Comparison of ENCODE assay signal across 32 cellular contexts in genomic region chr15:47861186-47861585, GRCh38.
"Had no signal": no experiment of that assay in that cellular context is flagged by ENCODE, and none has a peak within 500 bp of the region (broad histone marks: within the 10 kb centered on the region; RNA-seq: fewer than 3 reads in every experiment).

No MANE protein-coding gene starts in this region.

- H3K27ac Mint-ChIP-seq: activated CD4-positive, alpha-beta memory T cell treated with anti-CD3 and anti-CD28 coated beads for 36 hours; activated naive CD4-positive, alpha-beta T cell treated with anti-CD3 and anti-CD28 coated beads for 36 hours; activated naive CD4-positive, alpha-beta T cell treated with anti-CD3 and anti-CD28 coated beads, Interleukin-2, amount 50 U/mL, for 72 hours; activated T-helper 1 cell treated with anti-CD3 and anti-CD28 coated beads, Interleukin-12 subunit alpha, Interleukin-12 subunit beta, Interleukin-2, Interleukin-4 antibody, amounts not matched to agents 30 ng/mL and 10 ng/mL and 1 ng/mL, durations not matched to agents 14 hours and 24 hours and 36 hours; T-helper 1 cell treated with Interleukin-12 subunit alpha and Interleukin-12 subunit beta and Interleukin-4 antibody, amounts not matched to agents 30 μg/mL and 1 μg/mL, for 36 hours; T-helper 2 cell treated with Interferon-gamma antibody and Interleukin-4, amounts not matched to agents 5 μg/mL and 100 μg/mL, for 36 hours had no signal

- H3K9ac ChIP-seq: SK-N-SH had no signal

- H3K27ac ChIP-seq: adrenal gland, body of pancreas, Peyer's patch, SJSA1 had no signal

- H3K36me3 Mint-ChIP-seq: activated CD4-positive, alpha-beta memory T cell treated with anti-CD3 and anti-CD28 coated beads for 36 hours; activated naive CD4-positive, alpha-beta T cell treated with anti-CD3 and anti-CD28 coated beads, Interleukin-2, amount 50 U/mL, for 72 hours had no signal

- H3K4me1 ChIP-seq: adrenal gland, Peyer's patch, SJSA1 had no signal

- H3K27me3 ChIP-seq: adrenal gland, body of pancreas, MG63, Peyer's patch, SJSA1 had no signal

- H3K9me3 Mint-ChIP-seq: activated T-helper 1 cell treated with anti-CD3 and anti-CD28 coated beads, Interleukin-12 subunit alpha, Interleukin-12 subunit beta, Interleukin-2, Interleukin-4 antibody, amounts not matched to agents 30 ng/mL and 10 ng/mL and 1 ng/mL, durations not matched to agents 14 hours and 24 hours and 36 hours; T-helper 1 cell treated with Interleukin-12 subunit alpha and Interleukin-12 subunit beta and Interleukin-4 antibody, amounts not matched to agents 30 μg/mL and 1 μg/mL, for 36 hours had no signal

- H3K4me3 Mint-ChIP-seq: activated CD4-positive, alpha-beta memory T cell treated with anti-CD3 and anti-CD28 coated beads for 36 hours; activated naive CD4-positive, alpha-beta T cell treated with anti-CD3 and anti-CD28 coated beads for 36 hours; activated T-cell treated with anti-CD3 and anti-CD28 coated beads, Interleukin-2, amount 50 U/mL, for 4 hours; activated T-helper 1 cell treated with anti-CD3 and anti-CD28 coated beads, Interleukin-12 subunit alpha, Interleukin-12 subunit beta, Interleukin-2, Interleukin-4 antibody, amounts not matched to agents 30 ng/mL and 10 ng/mL and 1 ng/mL, durations not matched to agents 14 hours and 24 hours and 36 hours; T-helper 1 cell treated with Interleukin-12 subunit alpha and Interleukin-12 subunit beta and Interleukin-4 antibody, amounts not matched to agents 30 μg/mL and 1 μg/mL, for 36 hours; T-helper 2 cell treated with Interferon-gamma antibody and Interleukin-4, amounts not matched to agents 5 μg/mL and 100 μg/mL, for 36 hours had no signal

- H3K4me3 ChIP-seq: adrenal gland, body of pancreas, MG63, Peyer's patch, SJSA1 had no signal

- H3K27me3 Mint-ChIP-seq: activated CD4-positive, alpha-beta memory T cell treated with anti-CD3 and anti-CD28 coated beads for 36 hours had no signal

- H3K9me3 ChIP-seq: adrenal gland, body of pancreas, MG63, Peyer's patch, SJSA1, SK-N-SH had no signal

- H3K4me2 ChIP-seq: SK-N-SH had no signal

- DNase-seq: activated CD4-positive, alpha-beta memory T cell treated with anti-CD3 and anti-CD28 coated beads for 36 hours; activated CD4-positive, alpha-beta T cell treated with anti-CD3 and anti-CD28 coated beads for 4 hours; activated CD4-positive, alpha-beta T cell treated with anti-CD3 and anti-CD28 coated beads, Interleukin-2, amount 50 U/mL, for 1 hour; activated CD8-positive, alpha-beta memory T cell treated with anti-CD3 and anti-CD28 coated beads, Interleukin-2, amount 50 U/mL, for 4 hours; activated gamma-delta T cell treated with Interleukin-2 at 50 U/mL for 16 hours; activated naive CD4-positive, alpha-beta T cell treated with anti-CD3 and anti-CD28 coated beads for 36 hours; activated T-cell treated with anti-CD3 and anti-CD28 coated beads for 4 hours; activated T-cell treated with anti-CD3 and anti-CD28 coated beads, Interleukin-2, amount 50 U/mL, for 4 hours; adrenal gland; body of pancreas; caudate nucleus; Kasumi-1; KG1; MG63; NCI-H1048; NCI-H1105 treated with DMSO at 0.1 percent for 48 hours; NCI-H1436 treated with DMSO at 0.1 percent for 48 hours; NCI-H1694 treated with DMSO at 0.1 percent for 48 hours; NCI-H2029; NCI-H345; NCI-H524 treated with DMSO at 0.1 percent for 48 hours; NK-92 treated with Interleukin-12 subunit alpha and Interleukin-12 subunit beta, amount 100 ng/mL, for 24 hours; PC-3; Peyer's patch; RPMI8226; SHP77 treated with DMSO at 0.1 percent for 48 hours; SK-N-SH had no signal

- H3K36me3 ChIP-seq: adrenal gland, MG63, Peyer's patch, SJSA1 had no signal
